In the genomic region with DNA sequence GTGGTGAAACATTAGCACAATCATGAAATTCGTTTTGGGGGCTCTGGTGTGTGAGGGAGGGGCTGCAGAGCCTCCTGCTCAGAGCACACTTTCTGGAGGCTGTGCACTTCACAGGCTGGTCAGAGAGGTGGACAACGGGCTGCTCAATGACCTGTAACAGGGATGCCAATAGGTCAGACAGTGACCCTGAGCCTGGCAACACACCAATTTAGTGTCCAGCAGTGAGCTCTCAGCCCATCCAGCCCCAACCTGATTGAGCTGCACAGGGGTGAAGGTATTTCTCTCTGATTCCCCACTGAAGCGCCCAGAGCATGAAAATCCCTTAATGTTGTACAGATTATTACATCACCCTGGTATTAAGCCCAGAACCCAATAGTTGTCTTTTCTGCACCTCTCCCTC, we compare ENCODE assay signal across 23 cellular contexts.
"Had no signal": no experiment of that assay in that cellular context is flagged by ENCODE, and none has a peak within 500 bp of the region (broad histone marks: within the 10 kb centered on the region; RNA-seq: fewer than 3 reads in every experiment).

No MANE protein-coding gene starts in this region.

- H3K36me3 ChIP-seq: colonic mucosa, esophagus squamous epithelium, gastrocnemius medialis, heart right ventricle, left ventricle myocardium inferior, lower lobe of right lung had no signal

- ATAC-seq: effector memory CD8-positive, alpha-beta T cell; esophagus mucosa; gastrocnemius medialis; heart right ventricle; left cardiac atrium; lower lobe of right lung; naive thymus-derived CD4-positive, alpha-beta T cell had no signal

- DNase-seq: colonic mucosa; dermis blood vessel endothelial cell; dorsolateral prefrontal cortex; effector CD8-positive, alpha-beta T cell; effector memory CD8-positive, alpha-beta T cell; endodermal cell; erythroblast; esophagus squamous epithelium; foreskin fibroblast; foreskin melanocyte; gastrocnemius medialis; glutamatergic neuron; head of caudate nucleus; heart right ventricle; hippocampal formation; left cardiac atrium; left ventricle myocardium inferior; lower lobe of right lung; mesendoderm; midbrain; naive thymus-derived CD4-positive, alpha-beta T cell had no signal

- H3K9me3 ChIP-seq: colonic mucosa, esophagus squamous epithelium, gastrocnemius medialis, lower lobe of right lung had no signal

- H3K27me3 ChIP-seq: colonic mucosa, esophagus squamous epithelium, gastrocnemius medialis, heart right ventricle had no signal

- H3K4me1 ChIP-seq: colonic mucosa, gastrocnemius medialis had no signal

- H3K4me3 ChIP-seq: colonic mucosa, dorsolateral prefrontal cortex, esophagus squamous epithelium, gastrocnemius medialis, heart right ventricle, left ventricle myocardium inferior, lower lobe of right lung had no signal

- H3K27ac ChIP-seq: colonic mucosa, dorsolateral prefrontal cortex, epithelial cell of prostate, esophagus squamous epithelium, gastrocnemius medialis, heart right ventricle, left ventricle myocardium inferior, lower lobe of right lung had no signal
